12 cellular contexts compared by ENCODE assay signal in the genomic region with DNA sequence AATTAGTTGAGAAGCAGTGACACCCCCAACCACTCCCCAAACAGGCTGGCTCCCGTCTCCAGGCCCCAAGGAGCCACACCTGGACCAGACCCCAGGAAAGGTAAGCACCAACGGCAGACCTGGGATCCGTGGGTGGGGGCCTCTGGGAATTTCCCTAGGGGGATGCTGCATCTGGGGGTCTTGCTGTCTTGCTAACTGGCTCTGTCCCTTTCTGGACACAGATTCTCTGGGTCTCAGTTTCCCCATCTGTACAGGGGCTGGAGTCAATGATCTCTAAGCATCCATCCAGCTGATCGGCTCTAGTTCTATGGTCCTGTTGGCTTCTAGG. TPM values are rescaled to one million over a fixed set of nuclear protein-coding genes. Genes with fewer than 3 reads are reported as not detected.
DNase-seq lines count a peak whose midpoint lies in the region; ATAC-seq and TF ChIP-seq lines count a peak whose summit lies in the region.
"Had no signal": no experiment of that assay in that cellular context is flagged by ENCODE, and none has a peak within 500 bp of the region (broad histone marks: within the 10 kb centered on the region; RNA-seq: fewer than 3 reads in every experiment).

No MANE protein-coding gene starts in this region.

- no peaks in the 10 kb centered on the region for H3K36me3 ChIP-seq in GM23248 (ENCODE audit: low read depth)

- H3K4me3 ChIP-seq in GM23248 (peak overlapping the region; percentile 89), lower leg skin (ENCODE audit: low read depth, poor library complexity, severe bottlenecking) (peak overlapping the region; percentile 8), skin epidermis (peak overlapping the region; percentile 6 to 38 (median 30))

- no peak for DNase-seq in GM23248
- no peak for DNase-seq in caudate nucleus (lab: John Stamatoyannopoulos, UW)
- no peak for DNase-seq in lower leg skin (ENCODE audit: low spot score in 2 of 2)
- no peak for DNase-seq in epidermal melanocyte (ENCODE audit: insufficient read length, low spot score)
- DNase-seq in UCSD-AML1 (lab: John Stamatoyannopoulos, UW; ENCODE audit: unreplicated experiment), result no peak
- DNase-seq in SHP77 treated with DMSO at 0.1 percent for 48 hours (lab: John Stamatoyannopoulos, UW), result no peak
- DNase-seq: activated CD8-positive, alpha-beta T cell treated with anti-CD3 and anti-CD28 coated beads, Interleukin-2, amount 10 ng/mL, durations not matched to agents 7 days and 5 days; NCI-H1694 treated with DMSO at 0.1 percent for 48 hours; NK-92 treated with Interleukin-12 subunit alpha and Interleukin-12 subunit beta, amount 100 ng/mL, for 24 hours; T-helper 1 cell had no signal

- intact Hi-C loops in lower leg skin (cut with DNase I; ENCODE audit: low total_unique reads), result no loop called here

- TF ChIP-seq POLR2A in lower leg skin (IDR thresholded peaks at IDR 0.05), result no peak

- no peak for TF ChIP-seq CTCF in lower leg skin (IDR thresholded peaks at IDR 0.05)

- ATAC-seq in GM18909 (IDR thresholded peaks at IDR 0.05; ENCODE audit: poor library complexity, unreplicated experiment), result no peak
- ATAC-seq: activated CD8-positive, alpha-beta T cell treated with anti-CD3 and anti-CD28 coated beads, Interleukin-2, amount 10 ng/mL, durations not matched to agents 7 days and 5 days had no signal

- H2AFZ ChIP-seq in GM23248, result no peak overlapping the region; the same call in 1 of the 2 replicates

- no peaks in the 10 kb centered on the region for H3K9me2 ChIP-seq in GM23248 (ENCODE audit: insufficient read depth)

- H3K27me3 ChIP-seq in GM23248 (replicated peaks; ENCODE audit: insufficient read depth), result no peaks in the 10 kb centered on the region

- no peaks in the 10 kb centered on the region for H3K9me3 ChIP-seq in GM23248 (ENCODE audit: low read depth)

- H3K27ac ChIP-seq in GM23248, result peak overlapping the region; percentile 94
- H3K27ac ChIP-seq in caudate nucleus (ENCODE audit: low read depth, low read length), result peak overlapping the region; percentile 55
- H3K27ac ChIP-seq in skin epidermis, result peak overlapping the region in 20 of 21 experiments; percentile 32 to 89 (median 72)

- H3F3A ChIP-seq in GM23248 (ENCODE audit: insufficient read depth), result peaks cover 60% of the 10 kb centered on the region

- peaks cover 53% of the 10 kb centered on the region for H3K79me2 ChIP-seq in GM23248 (ENCODE audit: insufficient read depth)

- H3K4me2 ChIP-seq in GM23248 (ENCODE audit: unreplicated experiment), result peak overlapping the region; percentile 89

- in situ Hi-C loops in GM23248 (cut with MboI), result no loop called here

- 0 to 1% methylated on average over 4 of the region's 4 CpGs for WGBS in GM23248 (ENCODE audit: low coverage in 1 of 2, low lambda C conversion rate in 2 of 2, missing lambda C conversion rate in 2 of 2), 2 experiments
- WGBS in lower leg skin, 2 donors, result 49 to 52% methylated on average over 4 of the region's 4 CpGs

- peak overlapping the region; percentile 87 for H3K9ac ChIP-seq in GM23248

- H3K4me1 ChIP-seq in GM23248 (ENCODE audit: insufficient read depth), result peaks cover 64% of the 10 kb centered on the region

- no peaks in the 10 kb centered on the region for H4K20me1 ChIP-seq in GM23248 (ENCODE audit: insufficient read depth)

RNA-seq across cellular contexts. Expression of a gene that starts 27.9 kb away (rescaled TPM):
- total RNA-seq in GM23248 (2014; rRNA removed; shearing (Covaris generic)), result not detected in 2 replicates
- 0.29 and 0.43 TPM in 2 replicates for polyA plus RNA-seq in GM23248 (2016; fragmentation: Nextera tagmentation; extraction: Ambion mirVana)
- not detected for total RNA-seq in lower leg skin
- total RNA-seq: activated CD8-positive, alpha-beta T cell treated with anti-CD3 and anti-CD28 coated beads, Interleukin-2, amount 10 ng/mL, durations not matched to agents 7 days and 5 days had no signal

RNA-seq across cellular contexts. Expression of a gene that starts 49.1 kb away (rescaled TPM):
- 10.7 and 12.6 TPM in 2 replicates for total RNA-seq in GM23248 (2014; rRNA removed; shearing (Covaris generic))
- polyA plus RNA-seq in GM23248 (2016; fragmentation: Nextera tagmentation; extraction: Ambion mirVana), result 10.4 and 10.5 TPM in 2 replicates
- total RNA-seq in lower leg skin, result 1 to 10 TPM; 2.7 to 5.6 (median 3.9) TPM

Comparison
In these comparisons a context has a peak if more than half of its experiments do, and no peak if none do; other contexts are left out.
1. H3K4me3 ChIP-seq: peak in every context shown above with its lines; median percentile 89 in GM23248; 30 in skin epidermis; 8 in lower leg skin.